32 cellular contexts compared by ENCODE assay signal in the genomic region with DNA sequence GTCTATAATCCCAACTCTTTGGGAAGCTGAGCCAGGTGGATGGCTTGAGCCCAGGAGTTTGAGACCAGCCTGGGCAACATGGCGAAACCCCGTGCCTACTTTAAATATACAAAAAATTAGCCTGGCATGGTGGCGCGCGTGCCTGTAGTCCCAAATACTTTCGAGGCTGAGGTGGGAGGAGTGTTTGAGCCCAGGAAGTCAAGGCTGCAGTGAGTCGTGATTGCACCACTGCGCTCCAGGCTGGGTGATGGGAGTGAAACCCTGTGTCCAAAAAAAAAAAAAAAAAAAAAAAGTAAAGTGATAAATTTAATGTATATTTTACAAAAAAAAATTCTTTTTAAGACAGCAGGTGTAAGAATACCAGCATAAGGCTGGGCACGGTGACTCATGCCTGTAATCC. TPM values are rescaled to one million over a fixed set of nuclear protein-coding genes. Genes with fewer than 3 reads are reported as not detected.
"Had no signal": no experiment of that assay in that cellular context is flagged by ENCODE, and none has a peak within 500 bp of the region (broad histone marks: within the 10 kb centered on the region; RNA-seq: fewer than 3 reads in every experiment).

No MANE protein-coding gene starts in this region.

- H3K27me3 ChIP-seq: adrenal gland, SJCRH30 had no signal

- H3K9ac ChIP-seq: SK-N-SH had no signal

- ATAC-seq: activated CD4-positive, alpha-beta T cell treated with anti-CD3 and anti-CD28 coated beads for 36 hours; Panc1; Right ventricle myocardium inferior had no signal

- H3K27ac Mint-ChIP-seq: activated CD4-positive, alpha-beta memory T cell treated with anti-CD3 and anti-CD28 coated beads, Interleukin-2, amount 10 ng/mL, durations not matched to agents 7 days and 5 days; activated CD4-positive, alpha-beta T cell treated with anti-CD3 and anti-CD28 coated beads for 36 hours; activated naive CD4-positive, alpha-beta T cell treated with anti-CD3 and anti-CD28 coated beads, Interleukin-2, amount 10 ng/mL, durations not matched to agents 7 days and 5 days; activated naive CD8-positive, alpha-beta T cell treated with anti-CD3 and anti-CD28 coated beads for 36 hours; activated T-helper 2 cell treated with anti-CD3 and anti-CD28 coated beads, Interferon-gamma antibody, Interleukin-2, Interleukin-4, amounts not matched to agents 10 μg/mL and 5 μg/mL and 100 μg/mL, durations not matched to agents 14 hours and 24 hours and 36 hours had no signal

- H3K36me3 Mint-ChIP-seq: activated naive CD4-positive, alpha-beta T cell treated with anti-CD3 and anti-CD28 coated beads, Interleukin-2, amount 10 ng/mL, durations not matched to agents 7 days and 5 days had no signal

- H3K4me3 ChIP-seq: adrenal gland, SJCRH30 had no signal

- H3K4me3 Mint-ChIP-seq: activated CD4-positive, alpha-beta memory T cell treated with anti-CD3 and anti-CD28 coated beads, Interleukin-2, amount 10 ng/mL, durations not matched to agents 7 days and 5 days; activated CD4-positive, alpha-beta T cell treated with anti-CD3 and anti-CD28 coated beads for 36 hours; activated naive CD4-positive, alpha-beta T cell treated with anti-CD3 and anti-CD28 coated beads, Interleukin-2, amount 10 ng/mL, durations not matched to agents 7 days and 5 days; activated naive CD8-positive, alpha-beta T cell treated with anti-CD3 and anti-CD28 coated beads for 36 hours had no signal

- H3K27ac ChIP-seq: adrenal gland, SJCRH30, WERI-Rb-1 had no signal

- H3K27me3 Mint-ChIP-seq: activated CD4-positive, alpha-beta memory T cell treated with anti-CD3 and anti-CD28 coated beads, Interleukin-2, amount 10 ng/mL, durations not matched to agents 7 days and 5 days; activated CD4-positive, alpha-beta T cell treated with anti-CD3 and anti-CD28 coated beads for 36 hours; activated naive CD8-positive, alpha-beta T cell treated with anti-CD3 and anti-CD28 coated beads for 36 hours had no signal

- DNase-seq: activated CD4-positive, alpha-beta memory T cell treated with anti-CD3 and anti-CD28 coated beads, Interleukin-2, amount 10 ng/mL, durations not matched to agents 7 days and 5 days; activated CD4-positive, alpha-beta T cell treated with anti-CD3 and anti-CD28 coated beads for 36 hours; activated CD4-positive, alpha-beta T cell treated with anti-CD3 and anti-CD28 coated beads, Interleukin-2, amount 50 U/mL, for 1 hour; activated gamma-delta T cell treated with Interleukin-2 at 50 U/mL for 16 hours; activated naive CD4-positive, alpha-beta T cell treated with anti-CD3 and anti-CD28 coated beads, Interleukin-2, amount 10 ng/mL, durations not matched to agents 7 days and 5 days; activated naive CD8-positive, alpha-beta T cell treated with anti-CD3 and anti-CD28 coated beads for 36 hours; activated T-cell treated with anti-CD3 and anti-CD28 coated beads for 4 hours; activated T-cell treated with anti-CD3 and anti-CD28 coated beads, Interleukin-2, amount 50 U/mL, for 48 hours; adrenal gland; anterior cingulate cortex; central memory CD4-positive, alpha-beta T cell; Kasumi-1; KBM-7; NCI-H1092 treated with DMSO at 0.1 percent for 48 hours; NCI-H1436; NCI-H1694 treated with DMSO at 0.1 percent for 48 hours; NCI-H2029 treated with DMSO at 0.1 percent for 48 hours; NCI-H510A treated with DMSO at 0.1 percent for 48 hours; NCI-H69; NK-92 treated with Interleukin-12 subunit alpha and Interleukin-12 subunit beta, amount 100 ng/mL, for 24 hours; OCI-M1; RPMI8226; SJCRH30; SK-N-SH; T-helper 1 cell; WERI-Rb-1 had no signal

- H3K4me1 ChIP-seq: adrenal gland, SJCRH30 had no signal

- H3K4me1 Mint-ChIP-seq: activated CD4-positive, alpha-beta memory T cell treated with anti-CD3 and anti-CD28 coated beads, Interleukin-2, amount 10 ng/mL, durations not matched to agents 7 days and 5 days; activated CD4-positive, alpha-beta T cell treated with anti-CD3 and anti-CD28 coated beads for 36 hours; activated naive CD4-positive, alpha-beta T cell treated with anti-CD3 and anti-CD28 coated beads, Interleukin-2, amount 10 ng/mL, durations not matched to agents 7 days and 5 days; activated naive CD8-positive, alpha-beta T cell treated with anti-CD3 and anti-CD28 coated beads for 36 hours had no signal

- H3K4me2 ChIP-seq: SK-N-SH had no signal

- H3K9me3 ChIP-seq: SJCRH30, SK-N-SH had no signal

RNA-seq across cellular contexts. Expression of a gene that starts 41.1 kb away (rescaled TPM):
- total RNA-seq: activated CD4-positive, alpha-beta memory T cell treated with anti-CD3 and anti-CD28 coated beads, Interleukin-2, amount 10 ng/mL, durations not matched to agents 7 days and 5 days; activated CD4-positive, alpha-beta T cell treated with anti-CD3 and anti-CD28 coated beads for 36 hours; activated CD8-positive, alpha-beta memory T cell treated with anti-CD3 and anti-CD28 coated beads for 36 hours; activated naive CD8-positive, alpha-beta T cell treated with anti-CD3 and anti-CD28 coated beads for 36 hours; activated T-helper 2 cell treated with anti-CD3 and anti-CD28 coated beads, Interferon-gamma antibody, Interleukin-2, Interleukin-4, amounts not matched to agents 10 μg/mL and 5 μg/mL and 100 μg/mL, durations not matched to agents 14 hours and 24 hours and 36 hours; chondrocyte; Right ventricle myocardium inferior; SJCRH30; T-helper 2 cell treated with Interferon-gamma antibody and Interleukin-4, amounts not matched to agents 100 ng/mL and 5 ng/mL, for 36 hours had no signal
- polyA plus RNA-seq: adrenal gland, SK-N-SH had no signal
